In genomic region chr13:99446242-99446641, GRCh38 we compare ENCODE assay signal across 1 cellular context.
TF ChIP-seq lines count a peak whose summit lies in the region.

No MANE protein-coding gene starts in this region.

TF ChIP-seq in H1, 55 proteins besides CTCF, POLR2A, EP300 and RAD21 (continued from another document):
- no peak for TF ChIP-seq SIN3A (conservative IDR thresholded peaks at IDR 0.05 in 1 of 2, IDR thresholded peaks at IDR 0.05 in 1 of 2; ENCODE audit: low read depth in 1 of 2, low read length in 2 of 2)
